ENCODE assay signal across 8 cellular contexts in genomic region chr3:58471025-58471887, GRCh38. TPM values are rescaled to one million over a fixed set of nuclear protein-coding genes. Genes with fewer than 3 reads are reported as not detected.
DNase-seq lines count a peak whose midpoint lies in the region; ATAC-seq, FAIRE-seq and TF ChIP-seq lines count a peak whose summit lies in the region.

No MANE protein-coding gene starts in this region.

- intact Hi-C loops in GM12878 (cut with micrococcal nuclease; ENCODE audit: unreplicated experiment), result no loop called here

- peak; percentile 45 for DNase-seq in DMS153 treated with DMSO at 0.1 percent for 48 hours (lab: John Stamatoyannopoulos, UW; ENCODE audit: unreplicated experiment)
- DNase-seq in KBM-7, result peak; percentile 91
- peak; percentile 81 for DNase-seq in RWPE2 (ENCODE audit: low spot score)
- DNase-seq in GM12878 (ENCODE audit: low read depth, low spot score), result no peak
- peak; percentile 77 for DNase-seq in left lobe of liver (ENCODE audit: low spot score)
- DNase-seq in stimulated activated effector memory CD8-positive, alpha-beta T cell treated with anti-CD3 and anti-CD28 coated beads, Interleukin-12 subunit alpha, Interleukin-12 subunit beta, amount 100 ng/mL, for 72 hours (ENCODE audit: low spot score in 2 of 2), result peak; percentile 35 to 82
- DNase-seq in glutamatergic neuron, result no peak

- TF ChIP-seq POLR2A in GM12878 (IDR thresholded peaks at IDR 0.05; ENCODE audit: low read depth, low read length), result no peak

- H3K9me3 ChIP-seq in RWPE2 (ENCODE audit: severe bottlenecking) (no peaks in the 10 kb centered on the region), GM12878 (replicated peaks; ENCODE audit: control insufficient read depth, insufficient read depth, low read length) (no peaks in the 10 kb centered on the region)

- peak; percentile 99 for ATAC-seq in RWPE2 (ENCODE audit: low read depth)
- ATAC-seq in GM12878, result peak; percentile 45
- ATAC-seq in left lobe of liver, result peak; percentile 85
- ATAC-seq in stimulated activated effector memory CD8-positive, alpha-beta T cell treated with anti-CD3 and anti-CD28 coated beads, Interleukin-12 subunit alpha, Interleukin-12 subunit beta, amount 100 ng/mL, for 72 hours, result peak; percentile 98
- ATAC-seq in HG03108 (IDR thresholded peaks at IDR 0.05; ENCODE audit: unreplicated experiment), result no peak

- H3K36me3 ChIP-seq in RWPE2 (ENCODE audit: low read depth), result no peaks in the 10 kb centered on the region
- H3K36me3 ChIP-seq in GM12878 (ENCODE audit: control insufficient read depth in 2 of 2, insufficient read depth in 2 of 2, low read length in 1 of 2), result no peaks in the 10 kb centered on the region

- in situ Hi-C loops in KBM-7 (cut with MboI; ENCODE audit: low pct_unique_long_range_greater_than_20kb, low sequenced_read_pairs) (no loop called here), GM12878 (cut with MboI) (no loop called here)

- SMC1A ChIA-PET in GM12878 (lab: Charles Lee; ENCODE audit: uncharacterized antibody, unreplicated experiment), result interaction anchor here (0.6 kb wide), 1 partner anchor 151 kb away, joined by 3 read pairs; no protein-coding TSS in a partner anchor

- H3K4me1 ChIP-seq in RWPE2 (ENCODE audit: insufficient read depth, poor library complexity, severe bottlenecking) (peaks cover 18% of the 10 kb centered on the region), GM12878 (ENCODE audit: control insufficient read depth, insufficient read depth, low read length) (peaks cover 6% of the 10 kb centered on the region; the same call in 1 of the 2 replicates)

- no peaks in the 10 kb centered on the region for H3K79me2 ChIP-seq in GM12878 (ENCODE audit: control insufficient read depth, insufficient read depth, low read length)

- peak overlapping the region; percentile 30 for H3K4me3 Mint-ChIP-seq in stimulated activated effector memory CD8-positive, alpha-beta T cell treated with anti-CD3 and anti-CD28 coated beads, Interleukin-12 subunit alpha, Interleukin-12 subunit beta, amount 100 ng/mL, for 72 hours
- H3K4me3 Mint-ChIP-seq in glutamatergic neuron (ENCODE audit: unreplicated experiment), result no peak overlapping the region

- RAD21 ChIA-PET in GM12878 (lab: Charles Lee; ENCODE audit: unreplicated experiment), result no interaction called here

- H3K27me3 ChIP-seq in RWPE2 (ENCODE audit: insufficient read depth, poor library complexity, severe bottlenecking) (no peaks in the 10 kb centered on the region), GM12878 (replicated peaks in 1 of 2; ENCODE audit: control insufficient read depth in 2 of 2, insufficient read depth in 2 of 2, low read length in 1 of 2) (no peaks in the 10 kb centered on the region)

- BruUV-seq in GM12878 (replicated peaks; lab: Mats Ljungman, UMichigan), result no TSS peak

- FAIRE-seq in GM12878 (lab: Jason Lieb, UNC), result no peak

- POLR2A ChIA-PET in GM12878 (lab: Charles Lee), result interaction anchor here (1.0 kb wide), 1 partner anchor 14 kb away, joined by 3 read pairs; no protein-coding TSS in a partner anchor

- no peak for TF ChIP-seq RAD21 in GM12878 (IDR thresholded peaks at IDR 0.05; ENCODE audit: insufficient read depth, low read depth, low read length)

- no peaks in the 10 kb centered on the region for H3K36me3 Mint-ChIP-seq in stimulated activated effector memory CD8-positive, alpha-beta T cell treated with anti-CD3 and anti-CD28 coated beads, Interleukin-12 subunit alpha, Interleukin-12 subunit beta, amount 100 ng/mL, for 72 hours
- no peaks in the 10 kb centered on the region for H3K36me3 Mint-ChIP-seq in glutamatergic neuron (ENCODE audit: unreplicated experiment)

- H3K4me2 ChIP-seq in GM12878 (ENCODE audit: control insufficient read depth, insufficient read depth), result no peak overlapping the region

- H3K4me3 ChIP-seq in RWPE2 (ENCODE audit: severe bottlenecking) (no peak overlapping the region), GM12878 (no peak overlapping the region)

- CTCF ChIA-PET in GM12878 (lab: Yijun Ruan, JAX), result no interaction called here

- H3K9me3 Mint-ChIP-seq in stimulated activated effector memory CD8-positive, alpha-beta T cell treated with anti-CD3 and anti-CD28 coated beads, Interleukin-12 subunit alpha, Interleukin-12 subunit beta, amount 100 ng/mL, for 72 hours, result no peaks in the 10 kb centered on the region
- no peaks in the 10 kb centered on the region for H3K9me3 Mint-ChIP-seq in glutamatergic neuron (ENCODE audit: unreplicated experiment)

- no peaks in the 10 kb centered on the region for H4K20me1 ChIP-seq in GM12878 (ENCODE audit: control insufficient read depth, insufficient read depth)

- H3K4me1 Mint-ChIP-seq in stimulated activated effector memory CD8-positive, alpha-beta T cell treated with anti-CD3 and anti-CD28 coated beads, Interleukin-12 subunit alpha, Interleukin-12 subunit beta, amount 100 ng/mL, for 72 hours, result peaks cover 53% of the 10 kb centered on the region
- H3K4me1 Mint-ChIP-seq in glutamatergic neuron (ENCODE audit: low read depth, unreplicated experiment), result peaks cover 12% of the 10 kb centered on the region

- TF ChIP-seq CTCF in RWPE2 (IDR thresholded peaks at IDR 0.05; ENCODE audit: poor library complexity, severe bottlenecking) (no peak), GM12878 (IDR thresholded peaks at IDR 0.05 in 2 of 3, conservative IDR thresholded peaks at IDR 0.05 in 1 of 3; ENCODE audit: control insufficient read depth in 2 of 3, extremely low read depth in 1 of 3, insufficient read depth in 1 of 3, low read depth in 3 of 3, low read length in 3 of 3) (no peak), glutamatergic neuron (IDR thresholded peaks at IDR 0.05; ENCODE audit: partially characterized antibody, unreplicated experiment) (no peak)

- no peak overlapping the region for H3K27ac Mint-ChIP-seq in stimulated activated effector memory CD8-positive, alpha-beta T cell treated with anti-CD3 and anti-CD28 coated beads, Interleukin-12 subunit alpha, Interleukin-12 subunit beta, amount 100 ng/mL, for 72 hours
- H3K27ac Mint-ChIP-seq in glutamatergic neuron (ENCODE audit: unreplicated experiment), result no peak overlapping the region

- peaks cover 7% of the 10 kb centered on the region for H3K27me3 Mint-ChIP-seq in glutamatergic neuron (ENCODE audit: unreplicated experiment)

- 37% methylated on average over 10 of the region's 10 CpGs for WGBS in GM12878 (ENCODE audit: insufficient coverage, insufficient replicate concordance, low lambda C conversion rate, missing lambda C conversion rate)

- no peak for TF ChIP-seq EP300 in GM12878 (IDR thresholded peaks at IDR 0.05; ENCODE audit: borderline replicate concordance in 1 of 2, control insufficient read depth in 1 of 2, low read depth in 2 of 2, low read length in 2 of 2)

- no peak overlapping the region for H3K9ac ChIP-seq in GM12878 (ENCODE audit: control insufficient read depth, insufficient read depth, low read length)

- H3K27ac ChIP-seq in RWPE2 (ENCODE audit: poor library complexity, severe bottlenecking), result peak overlapping the region; percentile 53
- no peak overlapping the region for H3K27ac ChIP-seq in GM12878 (ENCODE audit: control insufficient read depth, insufficient read depth)

- H2AFZ ChIP-seq in GM12878 (ENCODE audit: control insufficient read depth, low read depth, low read length), result no peak overlapping the region; the same call in 1 of the 2 replicates

TF ChIP-seq in GM12878, 131 proteins besides CTCF, POLR2A, EP300 and RAD21 (continues in another document):
- TF ChIP-seq RAD51 (IDR thresholded peaks at IDR 0.05) (no peak), MTA2 (IDR thresholded peaks at IDR 0.05; ENCODE audit: low read depth) (0 out of 2 replicates have a peak, but pooled peaks have one; percentile 11), EZH2 (IDR thresholded peaks at IDR 0.05; ENCODE audit: borderline replicate concordance, control insufficient read depth, low read depth, low read length) (no peak), JUNB (IDR thresholded peaks at IDR 0.05) (0 out of 2 replicates have a peak, but pooled peaks have one; percentile 7), CREB1 (IDR thresholded peaks at IDR 0.05; ENCODE audit: low read depth) (no peak)

RNA-seq across cellular contexts. Expression of gene KCTD6, which starts 20.6 kb away (rescaled TPM):
- total RNA-seq in GM12878 (2013; cell fraction: nucleolus; rRNA removed), result 14.7 and 18.0 TPM in 2 replicates
- total RNA-seq in GM12878 (2014; rRNA removed) (6.7 and 8.8 TPM in 2 replicates), GM12878 (2014; rRNA removed; fragmentation: Illumina TruSeq; extraction: Trizol) (9.0 and 10.6 TPM in 2 replicates), GM12878 (2021) (5.2 and 5.8 TPM in 2 replicates), left lobe of liver (5.2 TPM), glutamatergic neuron (ENCODE audit: unreplicated experiment) (21.1 TPM)
- polyA plus RNA-seq in GM12878 (2011; ENCODE audit: low read depth), result 2.3 TPM
- polyA plus RNA-seq in GM12878 (2011; rRNA removed) (10.3 and 12.0 TPM in 2 replicates), GM12878 (2014; fragmentation: Illumina TruSeq; extraction: Trizol) (10.7 and 13.1 TPM in 2 replicates), GM12878 (2014; fragmentation: Nextera tagmentation; extraction: Ambion mirVana) (1 to 10 TPM; 9.1 to 9.4 TPM), GM12878 (2014; rRNA removed) (7.5 and 8.2 TPM in 2 replicates), GM12878 (2016; fragmentation: Nextera tagmentation; extraction: Ambion mirVana) (1 to 10 TPM; 6.1 to 8.4 TPM)
- polyA plus RNA-seq in GM12878 (2011; cell fraction: cytosol; rRNA removed), result 4.8 and 6.5 TPM in 2 replicates
- 5.1 and 6.1 TPM in 2 replicates for polyA plus RNA-seq in GM12878 (2011; cell fraction: nucleus; rRNA removed)
- 2.2 and 3.3 TPM in 2 replicates for polyA plus RNA-seq in GM12878 (2012)
- polyA minus RNA-seq in GM12878 (2011; rRNA and poly(A)+ RNA removed), result 5.5 and 6.1 TPM in 2 replicates
- polyA minus RNA-seq in GM12878 (2011; cell fraction: cytosol; rRNA and poly(A)+ RNA removed), result 2.1 and 2.5 TPM in 2 replicates
- 5.7 and 11.7 TPM in 2 replicates for polyA minus RNA-seq in GM12878 (2011; cell fraction: nucleus; rRNA and poly(A)+ RNA removed)

RNA-seq across cellular contexts. Expression of gene PDHB, which starts 37.6 kb away (rescaled TPM):
- total RNA-seq in GM12878 (2013; cell fraction: nucleolus; rRNA removed), result 50.9 and 55.7 TPM in 2 replicates
- total RNA-seq in GM12878 (2014; rRNA removed) (68.6 and 83.4 TPM in 2 replicates), GM12878 (2014; rRNA removed; fragmentation: Illumina TruSeq; extraction: Trizol) (83.2 and 85.3 TPM in 2 replicates), GM12878 (2021) (62.9 and 65.5 TPM in 2 replicates), left lobe of liver (35.9 TPM), glutamatergic neuron (ENCODE audit: unreplicated experiment) (67.6 TPM)
- 32.4 TPM for polyA plus RNA-seq in GM12878 (2011; ENCODE audit: low read depth)
- polyA plus RNA-seq in GM12878 (2011; rRNA removed) (92.2 and 121 TPM in 2 replicates), GM12878 (2014; fragmentation: Illumina TruSeq; extraction: Trizol) (76.5 and 84.2 TPM in 2 replicates), GM12878 (2014; fragmentation: Nextera tagmentation; extraction: Ambion mirVana) (100 to 1,000 TPM; 167 to 224 TPM), GM12878 (2014; rRNA removed) (68.3 and 94.2 TPM in 2 replicates), GM12878 (2016; fragmentation: Nextera tagmentation; extraction: Ambion mirVana) (100 to 1,000 TPM; 120 to 123 TPM)
- polyA plus RNA-seq in GM12878 (2011; cell fraction: cytosol; rRNA removed), result 48.6 and 54.9 TPM in 2 replicates
- polyA plus RNA-seq in GM12878 (2011; cell fraction: nucleus; rRNA removed), result 33.9 and 44.6 TPM in 2 replicates
- 38.7 and 47.0 TPM in 2 replicates for polyA plus RNA-seq in GM12878 (2012)
- polyA minus RNA-seq in GM12878 (2011; rRNA and poly(A)+ RNA removed), result 36.3 and 42.7 TPM in 2 replicates
- 13.9 and 20.2 TPM in 2 replicates for polyA minus RNA-seq in GM12878 (2011; cell fraction: cytosol; rRNA and poly(A)+ RNA removed)
- polyA minus RNA-seq in GM12878 (2011; cell fraction: nucleus; rRNA and poly(A)+ RNA removed), result 18.6 and 28.8 TPM in 2 replicates

Comparison
In these comparisons a context has a peak if more than half of its experiments do, and no peak if none do; other contexts are left out.
1. DNase-seq: peak in DMS153 treated with DMSO at 0.1 percent for 48 hours (single experiment), KBM-7 (single experiment), RWPE2 (single experiment), left lobe of liver (single experiment) and stimulated activated effector memory CD8-positive, alpha-beta T cell treated with anti-CD3 and anti-CD28 coated beads, Interleukin-12 subunit alpha, Interleukin-12 subunit beta, amount 100 ng/mL, for 72 hours (2 of 2); none in GM12878 (single experiment) and glutamatergic neuron (single experiment).